Comparison of ENCODE assay signal across 19 cellular contexts in the genomic region with DNA sequence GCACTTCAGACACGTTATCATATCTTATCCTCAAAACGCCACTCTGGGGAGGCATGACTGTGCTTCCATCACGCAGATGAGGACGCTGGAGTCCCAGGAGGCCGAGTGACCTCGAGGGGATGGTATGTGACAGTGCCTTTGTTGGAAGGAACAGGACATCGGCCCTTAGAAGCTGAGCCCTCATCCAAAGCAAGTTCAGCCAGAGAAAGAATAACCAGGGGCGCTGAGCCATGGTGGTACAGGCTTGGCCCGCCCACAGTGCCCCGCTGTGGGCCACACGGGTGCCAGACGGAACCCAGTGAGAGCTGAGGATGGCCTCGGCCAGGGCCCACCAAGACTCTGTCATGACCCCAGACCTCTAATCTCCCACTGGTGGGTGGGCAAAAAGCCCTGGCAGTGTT. TPM values are rescaled to one million over a fixed set of nuclear protein-coding genes. Genes with fewer than 3 reads are reported as not detected.
DNase-seq lines count a peak whose midpoint lies in the region; ATAC-seq and TF ChIP-seq lines count a peak whose summit lies in the region.
"Had no signal": no experiment of that assay in that cellular context is flagged by ENCODE, and none has a peak within 500 bp of the region (broad histone marks: within the 10 kb centered on the region; RNA-seq: fewer than 3 reads in every experiment).

No MANE protein-coding gene starts in this region.

- H3K4me3 Mint-ChIP-seq in nephron progenitor cell, result no peak overlapping the region
- no peak overlapping the region for H3K4me3 Mint-ChIP-seq in activated T-cell treated with anti-CD3 and anti-CD28 coated beads, Interleukin-2, amount 50 U/mL, for 4 hours
- H3K4me3 Mint-ChIP-seq: CD4-positive, alpha-beta T cell; naive thymus-derived CD8-positive, alpha-beta T cell; stimulated activated memory B cell treated with anti-CD40 and anti-IgM and Interleukin-4, amounts not matched to agents 10 μg/mL and 1 μg/mL and 100 μg/mL, for 72 hours had no signal

- no peaks in the 10 kb centered on the region for H3K9me3 Mint-ChIP-seq in nephron progenitor cell
- H3K9me3 Mint-ChIP-seq in activated T-cell treated with anti-CD3 and anti-CD28 coated beads, Interleukin-2, amount 50 U/mL, for 4 hours, result no peaks in the 10 kb centered on the region
- H3K9me3 Mint-ChIP-seq: CD4-positive, alpha-beta T cell; naive thymus-derived CD8-positive, alpha-beta T cell; stimulated activated memory B cell treated with anti-CD40 and anti-IgM and Interleukin-4, amounts not matched to agents 10 μg/mL and 1 μg/mL and 100 μg/mL, for 72 hours had no signal

- H3K4me1 Mint-ChIP-seq in nephron progenitor cell, result peaks cover 57% of the 10 kb centered on the region
- no peaks in the 10 kb centered on the region for H3K4me1 Mint-ChIP-seq in activated T-cell treated with anti-CD3 and anti-CD28 coated beads, Interleukin-2, amount 50 U/mL, for 4 hours (ENCODE audit: low read depth)
- H3K4me1 Mint-ChIP-seq: stimulated activated memory B cell treated with anti-CD40 and anti-IgM and Interleukin-4, amounts not matched to agents 10 μg/mL and 1 μg/mL and 100 μg/mL, for 72 hours had no signal

- no peaks in the 10 kb centered on the region for H3K9me3 ChIP-seq in adipocyte (ENCODE audit: control insufficient read depth, low read length)
- H3K9me3 ChIP-seq: body of pancreas had no signal

- H3K4me3 ChIP-seq in adipocyte (ENCODE audit: low read length), result no peak overlapping the region
- H3K4me3 ChIP-seq: body of pancreas, SK-N-MC had no signal

- intact Hi-C loops in Right ventricle myocardium inferior (cut with DNase I), result loop anchor here (2.0 kb wide), 1 partner anchor 169 kb away; no protein-coding TSS in a partner anchor

- H3K27ac ChIP-seq in temporal lobe (ENCODE audit: low read depth, low read length), result peak overlapping the region; percentile 91
- H3K27ac ChIP-seq: epithelial cell of prostate, KMS-11, SK-N-MC had no signal

- ATAC-seq in Right ventricle myocardium inferior (no peak), HG03025 (IDR thresholded peaks at IDR 0.05; ENCODE audit: low FRiP score, unreplicated experiment) (no peak)
- no peak for ATAC-seq in activated T-cell treated with anti-CD3 and anti-CD28 coated beads, Interleukin-2, amount 50 U/mL, for 4 hours
- ATAC-seq: body of pancreas; naive thymus-derived CD8-positive, alpha-beta T cell; stimulated activated memory B cell treated with anti-CD40 and anti-IgM and Interleukin-4, amounts not matched to agents 10 μg/mL and 1 μg/mL and 100 μg/mL, for 72 hours had no signal

- peak overlapping the region; percentile 19 for H3K9ac ChIP-seq in adipocyte (ENCODE audit: low read length)
- H3K9ac ChIP-seq: KMS-11 had no signal

- peaks cover 53% of the 10 kb centered on the region for H3K4me1 ChIP-seq in adipocyte (ENCODE audit: control insufficient read depth, insufficient read depth, low read length)

- no peaks in the 10 kb centered on the region for H3K27me3 ChIP-seq in adipocyte (replicated peaks; ENCODE audit: control insufficient read depth, insufficient read depth, low read length)
- H3K27me3 ChIP-seq: body of pancreas had no signal

- H3K27me3 Mint-ChIP-seq in nephron progenitor cell (ENCODE audit: low read depth, poor library complexity), result peaks cover 3% of the 10 kb centered on the region
- no peaks in the 10 kb centered on the region for H3K27me3 Mint-ChIP-seq in activated T-cell treated with anti-CD3 and anti-CD28 coated beads, Interleukin-2, amount 50 U/mL, for 4 hours (ENCODE audit: low read depth)
- H3K27me3 Mint-ChIP-seq: CD4-positive, alpha-beta T cell; naive thymus-derived CD8-positive, alpha-beta T cell; stimulated activated memory B cell treated with anti-CD40 and anti-IgM and Interleukin-4, amounts not matched to agents 10 μg/mL and 1 μg/mL and 100 μg/mL, for 72 hours had no signal

- TF ChIP-seq CTCF in nephron progenitor cell (IDR thresholded peaks at IDR 0.05), result no peak

- H3K36me3 Mint-ChIP-seq in nephron progenitor cell (ENCODE audit: low read depth), result no peaks in the 10 kb centered on the region
- H3K36me3 Mint-ChIP-seq in activated T-cell treated with anti-CD3 and anti-CD28 coated beads, Interleukin-2, amount 50 U/mL, for 4 hours (ENCODE audit: insufficient read depth), result peaks cover 13% of the 10 kb centered on the region

- DNase-seq in adipocyte (ENCODE audit: low read depth) (no peak), Right ventricle myocardium inferior (ENCODE audit: missing footprints) (peak; percentile 65), nephron progenitor cell (no peak), NCI-H2227 treated with DMSO at 0.1 percent for 48 hours (lab: John Stamatoyannopoulos, UW) (no peak), NCI-H1436 treated with DMSO at 0.1 percent for 48 hours (lab: John Stamatoyannopoulos, UW) (no peak)
- no peak for DNase-seq in activated T-cell treated with anti-CD3 and anti-CD28 coated beads, Interleukin-2, amount 50 U/mL, for 4 hours
- DNase-seq: activated CD4-positive, CD25-positive, alpha-beta regulatory T cell; activated T-cell treated with anti-CD3 and anti-CD28 coated beads, Interleukin-2, amount 50 U/mL, for 1 hour; CD4-positive, alpha-beta T cell; NCI-H2081; stimulated activated CD4-positive, alpha-beta T cell treated with anti-CD3 and anti-CD28 coated beads, Interleukin-2, amount 100 ng/mL, for 24 hours had no signal

- H3K36me3 ChIP-seq in adipocyte (ENCODE audit: control insufficient read depth, insufficient read depth, low read length, severe bottlenecking), result peaks cover 26% of the 10 kb centered on the region

- H3K27ac Mint-ChIP-seq in nephron progenitor cell, result peak overlapping the region; percentile 85
- H3K27ac Mint-ChIP-seq: CD4-positive, alpha-beta T cell; stimulated activated memory B cell treated with anti-CD40 and anti-IgM and Interleukin-4, amounts not matched to agents 10 μg/mL and 1 μg/mL and 100 μg/mL, for 72 hours had no signal

RNA-seq across cellular contexts. Expression of gene HS1BP3, which starts 31.3 kb away (rescaled TPM):
- 20.1 TPM for total RNA-seq in Right ventricle myocardium inferior
- 6.9 TPM for total RNA-seq in temporal lobe
- total RNA-seq in activated T-cell treated with anti-CD3 and anti-CD28 coated beads, Interleukin-2, amount 50 U/mL, for 4 hours, result 1 to 10 TPM; 6.0 to 6.7 (median 6.3) TPM

RNA-seq across cellular contexts. Expression of gene GDF7, which starts 47.3 kb away (rescaled TPM):
- total RNA-seq in Right ventricle myocardium inferior (0.46 TPM), temporal lobe (under 0.01 TPM)
- total RNA-seq in activated T-cell treated with anti-CD3 and anti-CD28 coated beads, Interleukin-2, amount 50 U/mL, for 4 hours, result under 1 TPM in 2 of 3 donors, not detected in 1; 0.03 to 0.05 TPM
- total RNA-seq: naive thymus-derived CD8-positive, alpha-beta T cell had no signal
